28 cellular contexts compared by ENCODE assay signal in the genomic region with DNA sequence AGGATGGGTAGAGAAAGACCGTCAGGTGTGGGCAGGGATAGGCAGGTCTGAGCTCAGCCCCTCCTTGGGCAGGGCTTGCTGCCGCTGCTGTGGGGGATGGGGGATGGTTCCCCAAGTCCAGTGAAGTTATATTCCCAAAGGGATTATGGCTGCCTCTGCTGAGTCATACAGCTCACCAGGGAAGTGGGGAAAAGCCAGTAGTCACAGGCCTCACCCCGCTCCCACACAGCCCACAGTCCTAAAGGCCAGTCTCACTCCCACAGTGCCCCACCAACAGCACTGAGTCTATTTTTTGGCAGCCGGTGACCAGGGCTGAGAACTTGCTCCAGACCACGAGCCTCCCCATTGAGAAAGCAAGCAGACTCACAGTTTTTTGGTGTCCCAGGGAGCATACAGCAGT.
DNase-seq lines count a peak whose midpoint lies in the region; ATAC-seq and TF ChIP-seq lines count a peak whose summit lies in the region.
"Had no signal": no experiment of that assay in that cellular context is flagged by ENCODE, and none has a peak within 500 bp of the region (broad histone marks: within the 10 kb centered on the region; RNA-seq: fewer than 3 reads in every experiment).

No MANE protein-coding gene starts in this region.

- H2BK120ac ChIP-seq in H9 (ENCODE audit: low read depth, low read length, poor library complexity, severe bottlenecking), result no peak overlapping the region

- no peak overlapping the region for H2BK5ac ChIP-seq in H9 (ENCODE audit: insufficient read length, low read length)

- H4K8ac ChIP-seq in H9 (replicated peaks; ENCODE audit: insufficient read length, low read depth, low read length), result no peak overlapping the region

- no peaks in the 10 kb centered on the region for H3K27me3 Mint-ChIP-seq in H9 (ENCODE audit: low read depth)
- H3K27me3 Mint-ChIP-seq: activated CD8-positive, alpha-beta memory T cell treated with anti-CD3 and anti-CD28 coated beads, Interleukin-2, amount 10 ng/mL, durations not matched to agents 7 days and 5 days; stimulated activated naive B cell treated with anti-CD40 and anti-IgM and Interleukin-4, amounts not matched to agents 10 μg/mL and 1 μg/mL and 100 μg/mL, for 72 hours had no signal

- peaks cover 11 to 12% of the 10 kb centered on the region in 2 experiments; a peak in 4 of 5 replicates for H3K9me3 Mint-ChIP-seq in H9

- no peaks in the 10 kb centered on the region for H3K23me2 ChIP-seq in H9 (ENCODE audit: insufficient read length, low read depth, low read length, poor library complexity, severe bottlenecking)

- no peak overlapping the region for H3K14ac ChIP-seq in H9 (ENCODE audit: insufficient read depth, low read length)

- no peak overlapping the region for H3K23ac ChIP-seq in H9 (ENCODE audit: insufficient read length, low read depth, low read length)

- DNase-seq in H9 (no peak), amniotic epithelial cell (ENCODE audit: low read depth) (peak; percentile 22), fibroblast of peridontal ligament (ENCODE audit: extremely low read depth) (peak; percentile 21), smooth muscle cell (lab: John Stamatoyannopoulos, UW; ENCODE audit: unreplicated experiment) (no peak), lower leg skin (ENCODE audit: low spot score in 2 of 2) (no peak), DMS 273 treated with DMSO at 0.1 percent for 48 hours (lab: John Stamatoyannopoulos, UW) (no peak), aorta (no peak), OCI-LY7 (ENCODE audit: low spot score) (no peak)
- DNase-seq: activated CD4-positive, alpha-beta T cell treated with anti-CD3 and anti-CD28 coated beads, Interleukin-2, amount 50 U/mL, for 4 hours; activated CD8-positive, alpha-beta memory T cell treated with anti-CD3 and anti-CD28 coated beads, Interleukin-2, amount 10 ng/mL, durations not matched to agents 7 days and 5 days; activated T-cell treated with anti-CD3 and anti-CD28 coated beads, Interleukin-2, amount 50 U/mL, for 72 hours; Caco-2; cerebellar nuclear complex; left ventricle myocardium superior; MM.1S; naive thymus-derived CD4-positive, alpha-beta T cell; NCI-H2029; NCI-H526; occipital lobe; psoas muscle; stimulated activated naive B cell treated with anti-CD40 and anti-IgM and Interleukin-4, amounts not matched to agents 10 μg/mL and 1 μg/mL and 100 μg/mL, for 72 hours; T-helper 17 cell; upper lobe of right lung had no signal

- intact Hi-C loops in lower leg skin (cut with DNase I; ENCODE audit: low total_unique reads) (no loop called here), aorta (cut with DNase I) (no loop called here), OCI-LY7 (cut with micrococcal nuclease; ENCODE audit: unreplicated experiment) (no loop called here)

- no peak overlapping the region for H2AFZ ChIP-seq in H9 (ENCODE audit: low read length)
- no peak overlapping the region for H2AFZ ChIP-seq in smooth muscle cell (ENCODE audit: low read depth)
- H2AFZ ChIP-seq in OCI-LY7 (ENCODE audit: low read length), result no peak overlapping the region

- peaks cover 8% of the 10 kb centered on the region for H3F3A ChIP-seq in smooth muscle cell (ENCODE audit: low read depth)

- no peak overlapping the region for H2BK12ac ChIP-seq in H9 (ENCODE audit: insufficient read length, low read depth, low read length)

- TF ChIP-seq CTCF in H9 (conservative IDR thresholded peaks at IDR 0.05) (no peak), smooth muscle cell (IDR thresholded peaks at IDR 0.05; ENCODE audit: borderline replicate concordance, insufficient read depth, poor library complexity, severe bottlenecking) (no peak), lower leg skin (IDR thresholded peaks at IDR 0.05) (no peak), OCI-LY7 (conservative IDR thresholded peaks at IDR 0.05; ENCODE audit: low read length) (no peak)

- WGBS in H9 (ENCODE audit: extremely low coverage, insufficient read length, low lambda C conversion rate), result no CpG with 5 or more reads among the region's 5 CpGs
- WGBS in smooth muscle cell (ENCODE audit: low lambda C conversion rate), result 72% methylated on average over 5 of the region's 5 CpGs
- 89 to 99% methylated on average over 5 of the region's 5 CpGs for WGBS in lower leg skin, 2 donors
- WGBS in aorta, 2 donors, result 92 to 95% methylated on average over 5 of the region's 5 CpGs

- H3T11ph ChIP-seq in H9 (ENCODE audit: low read length), result no peak overlapping the region

- H3K27ac ChIP-seq in H9 (ENCODE audit: insufficient read length, low read depth, low read length) (no peak overlapping the region), smooth muscle cell (ENCODE audit: low read depth) (peak overlapping the region; percentile 62), aorta (ENCODE audit: low read depth in 1 of 2, low read length in 2 of 2) (no peak overlapping the region), OCI-LY7 (ENCODE audit: low read depth, low read length, poor library complexity, severe bottlenecking) (no peak overlapping the region)
- H3K27ac ChIP-seq: C4-2B, psoas muscle, SK-N-MC, suprapubic skin, upper lobe of right lung had no signal

- H3K79me1 ChIP-seq in H9 (ENCODE audit: insufficient read depth, low read depth, low read length, poor library complexity, severe bottlenecking), result no peaks in the 10 kb centered on the region

- H3K4me3 ChIP-seq in smooth muscle cell (no peak overlapping the region), lower leg skin (ENCODE audit: low read depth, poor library complexity, severe bottlenecking) (no peak overlapping the region), aorta (ENCODE audit: low read length in 2 of 2) (no peak overlapping the region), OCI-LY7 (ENCODE audit: low read depth, low read length, poor library complexity, severe bottlenecking) (no peak overlapping the region)
- H3K4me3 ChIP-seq: psoas muscle, SK-N-MC, suprapubic skin, upper lobe of right lung had no signal

- H3K4me1 ChIP-seq in H9 (ENCODE audit: insufficient read depth, low read length) (no peaks in the 10 kb centered on the region), smooth muscle cell (ENCODE audit: low read depth) (peaks cover 8% of the 10 kb centered on the region), aorta (ENCODE audit: control insufficient read depth in 1 of 2, insufficient read depth in 2 of 2, low read length in 2 of 2) (no peaks in the 10 kb centered on the region), OCI-LY7 (ENCODE audit: insufficient read depth, low read length, poor library complexity, severe bottlenecking) (no peaks in the 10 kb centered on the region)
- H3K4me1 ChIP-seq: Caco-2, psoas muscle, suprapubic skin, upper lobe of right lung had no signal

- H4K5ac ChIP-seq in H9 (ENCODE audit: insufficient read length, low read depth, low read length), result no peak overlapping the region

- H3K36me3 ChIP-seq in smooth muscle cell (ENCODE audit: low read depth), result no peaks in the 10 kb centered on the region
- H3K36me3 ChIP-seq in aorta (ENCODE audit: control insufficient read depth in 1 of 2, insufficient read depth in 2 of 2, low read length in 1 of 2), result no peaks in the 10 kb centered on the region
- H3K36me3 ChIP-seq in OCI-LY7 (ENCODE audit: insufficient read depth, low read length), result no peaks in the 10 kb centered on the region
- H3K36me3 ChIP-seq: suprapubic skin, upper lobe of right lung had no signal

- no peak for TF ChIP-seq POLR2A in lower leg skin (IDR thresholded peaks at IDR 0.05)

- H3K18ac ChIP-seq in H9 (ENCODE audit: insufficient read length, low read depth, low read length), result no peak overlapping the region

- no peaks in the 10 kb centered on the region for H3K9me2 ChIP-seq in OCI-LY7 (ENCODE audit: insufficient read depth, low read length)

- H3K4me3 Mint-ChIP-seq in H9, result no peak overlapping the region
- H3K4me3 Mint-ChIP-seq: activated CD8-positive, alpha-beta memory T cell treated with anti-CD3 and anti-CD28 coated beads, Interleukin-2, amount 10 ng/mL, durations not matched to agents 7 days and 5 days; activated T-cell treated with anti-CD3 and anti-CD28 coated beads, Interleukin-2, amount 50 U/mL, for 72 hours; mesothelial cell of epicardium; naive thymus-derived CD4-positive, alpha-beta T cell; stimulated activated naive B cell treated with anti-CD40 and anti-IgM and Interleukin-4, amounts not matched to agents 10 μg/mL and 1 μg/mL and 100 μg/mL, for 72 hours; T-helper 17 cell had no signal

- no peak overlapping the region for H3K4ac ChIP-seq in H9 (ENCODE audit: low read depth, low read length)

- H3K4me2 ChIP-seq in H9 (ENCODE audit: insufficient read depth, insufficient read length, low read length), result no peak overlapping the region
- H3K4me2 ChIP-seq in smooth muscle cell, result no peak overlapping the region
- H3K4me2 ChIP-seq in OCI-LY7 (ENCODE audit: low read length), result no peak overlapping the region

- no peak overlapping the region for H3K56ac ChIP-seq in H9 (ENCODE audit: insufficient read length, low read depth, low read length)

- no peak overlapping the region for H2BK15ac ChIP-seq in H9 (ENCODE audit: low read depth, low read length)

- peak overlapping the region in 2 of 3 experiments; percentile 18 to 94; a peak in 1 of 7 replicates for H3K27ac Mint-ChIP-seq in H9
- H3K27ac Mint-ChIP-seq: activated CD8-positive, alpha-beta memory T cell treated with anti-CD3 and anti-CD28 coated beads, Interleukin-2, amount 10 ng/mL, durations not matched to agents 7 days and 5 days; activated T-cell treated with anti-CD3 and anti-CD28 coated beads, Interleukin-2, amount 50 U/mL, for 72 hours; mesothelial cell of epicardium; naive thymus-derived CD4-positive, alpha-beta T cell; stimulated activated naive B cell treated with anti-CD40 and anti-IgM and Interleukin-4, amounts not matched to agents 10 μg/mL and 1 μg/mL and 100 μg/mL, for 72 hours; T-helper 17 cell had no signal

- no peak overlapping the region for H2AK5ac ChIP-seq in H9 (ENCODE audit: insufficient read length, low read length)

- H3K27me3 ChIP-seq in H9 (ENCODE audit: insufficient read depth, low read length) (no peaks in the 10 kb centered on the region), smooth muscle cell (ENCODE audit: low read depth) (no peaks in the 10 kb centered on the region), aorta (ENCODE audit: control insufficient read depth in 1 of 2, insufficient read depth in 2 of 2, low read length in 1 of 2) (no peaks in the 10 kb centered on the region)
- H3K27me3 ChIP-seq: suprapubic skin, upper lobe of right lung had no signal

- H3K36me3 Mint-ChIP-seq in H9 (ENCODE audit: insufficient read depth in 1 of 3, low read depth in 3 of 3), result peaks cover 0 to 13% (median 6%) of the 10 kb centered on the region in 3 experiments; a peak in 4 of 7 replicates
- H3K36me3 Mint-ChIP-seq: activated CD8-positive, alpha-beta memory T cell treated with anti-CD3 and anti-CD28 coated beads, Interleukin-2, amount 10 ng/mL, durations not matched to agents 7 days and 5 days; stimulated activated naive B cell treated with anti-CD40 and anti-IgM and Interleukin-4, amounts not matched to agents 10 μg/mL and 1 μg/mL and 100 μg/mL, for 72 hours had no signal

- no peaks in the 10 kb centered on the region for H3K4me1 Mint-ChIP-seq in H9
- H3K4me1 Mint-ChIP-seq: activated CD8-positive, alpha-beta memory T cell treated with anti-CD3 and anti-CD28 coated beads, Interleukin-2, amount 10 ng/mL, durations not matched to agents 7 days and 5 days; mesothelial cell of epicardium; naive thymus-derived CD4-positive, alpha-beta T cell; stimulated activated naive B cell treated with anti-CD40 and anti-IgM and Interleukin-4, amounts not matched to agents 10 μg/mL and 1 μg/mL and 100 μg/mL, for 72 hours; T-helper 17 cell had no signal

- H3K9me3 ChIP-seq in H9 (ENCODE audit: control insufficient read depth, low read depth, low read length), result no peaks in the 10 kb centered on the region
- no peaks in the 10 kb centered on the region for H3K9me3 ChIP-seq in smooth muscle cell (replicated peaks; ENCODE audit: low read depth)
- H3K9me3 ChIP-seq in aorta (ENCODE audit: control insufficient read depth, low read length), result no peaks in the 10 kb centered on the region
- no peaks in the 10 kb centered on the region for H3K9me3 ChIP-seq in OCI-LY7 (ENCODE audit: low read length)
- H3K9me3 ChIP-seq: Caco-2, suprapubic skin, upper lobe of right lung had no signal

- H3K9ac ChIP-seq in H9 (ENCODE audit: extremely low read depth, insufficient read length, low read length) (no peak overlapping the region), smooth muscle cell (ENCODE audit: low read depth) (no peak overlapping the region)

- no TSS peak for BruUV-seq in OCI-LY7 (replicated peaks; lab: Mats Ljungman, UMichigan)

- POLR2A ChIA-PET in OCI-LY7 (lab: Charles Lee), result no interaction called here

- CTCF ChIA-PET in OCI-LY7 (lab: Charles Lee; ENCODE audit: unreplicated experiment), result no interaction called here

- no peak for ATAC-seq in aorta (ENCODE audit: low FRiP score)
- ATAC-seq: activated CD4-positive, CD25-positive, alpha-beta regulatory T cell treated with anti-CD3 and anti-CD28 coated beads, Interleukin-2, amount 50 U/mL, for 24 hours; activated CD8-positive, alpha-beta memory T cell treated with anti-CD3 and anti-CD28 coated beads, Interleukin-2, amount 10 ng/mL, durations not matched to agents 7 days and 5 days; activated T-cell treated with anti-CD3 and anti-CD28 coated beads, Interleukin-2, amount 50 U/mL, for 72 hours; left ventricle myocardium superior; naive thymus-derived CD4-positive, alpha-beta T cell; psoas muscle; stimulated activated naive B cell treated with anti-CD40 and anti-IgM and Interleukin-4, amounts not matched to agents 10 μg/mL and 1 μg/mL and 100 μg/mL, for 72 hours; T-helper 17 cell; upper lobe of right lung had no signal

- H3K79me2 ChIP-seq in H9 (ENCODE audit: insufficient read depth, low read length), result no peaks in the 10 kb centered on the region
- no peaks in the 10 kb centered on the region for H3K79me2 ChIP-seq in smooth muscle cell (ENCODE audit: low read depth)
- H3K79me2 ChIP-seq in OCI-LY7 (ENCODE audit: insufficient read depth, low read depth, low read length), result no peaks in the 10 kb centered on the region

- H4K20me1 ChIP-seq in H9 (ENCODE audit: control insufficient read depth, insufficient read depth, insufficient read length) (no peaks in the 10 kb centered on the region), smooth muscle cell (ENCODE audit: low read depth) (no peaks in the 10 kb centered on the region), OCI-LY7 (ENCODE audit: insufficient read depth, low read length) (no peaks in the 10 kb centered on the region)

- H2BK20ac ChIP-seq in H9 (ENCODE audit: low read depth, low read length, poor library complexity, severe bottlenecking), result no peak overlapping the region

- no peak overlapping the region for H4K91ac ChIP-seq in H9 (ENCODE audit: insufficient read length, low read depth, low read length)

Comparison
In these comparisons a context has a peak if more than half of its experiments do, and no peak if none do; other contexts are left out.
1. DNase-seq: peak in amniotic epithelial cell (single experiment) and fibroblast of peridontal ligament (single experiment); none in H9 (single experiment), smooth muscle cell (single experiment), lower leg skin (0 of 2), DMS 273 treated with DMSO at 0.1 percent for 48 hours (single experiment), aorta (0 of 2) and OCI-LY7 (single experiment).